Comparison of ENCODE assay signal across 8 cellular contexts in the genomic region with DNA sequence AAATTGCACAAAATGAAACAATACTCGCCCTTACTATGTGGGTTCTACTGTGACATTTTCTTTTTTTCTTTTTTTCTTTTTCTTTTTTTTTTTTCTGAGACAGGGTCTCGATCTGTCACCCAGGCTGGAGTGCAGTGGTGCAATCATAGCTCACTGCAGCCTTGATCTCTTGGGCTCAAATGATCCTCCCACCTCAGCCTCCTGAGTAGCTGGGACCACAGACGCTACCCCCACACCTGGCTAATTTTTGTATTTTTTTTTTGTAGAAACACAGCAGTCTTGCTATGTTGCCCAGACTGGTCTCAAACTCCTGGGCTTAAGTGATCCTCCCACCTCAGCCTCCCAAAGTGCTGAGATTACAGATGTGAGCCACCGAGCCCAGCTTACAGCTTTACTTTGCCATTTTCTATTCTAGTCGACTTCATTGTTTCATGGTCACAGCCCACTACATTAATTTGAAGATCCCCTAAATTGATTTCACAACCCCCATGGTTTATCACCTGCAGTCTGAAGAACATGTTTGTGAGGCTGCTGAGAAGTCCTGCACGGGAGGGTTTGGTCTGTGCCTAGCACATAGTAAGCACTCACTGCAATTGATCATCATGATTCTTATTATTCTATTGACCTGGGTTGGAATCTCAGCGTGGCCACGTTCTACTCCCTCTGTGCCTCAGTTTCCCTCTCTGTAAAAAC. TPM values are rescaled to one million over a fixed set of nuclear protein-coding genes. Genes with fewer than 3 reads are reported as not detected.
A peak's percentile ranks its signal among the peaks of the same experiment; 100 is the strongest.
DNase-seq lines count a peak whose midpoint lies in the region; ATAC-seq and TF ChIP-seq lines count a peak whose summit lies in the region.

No MANE protein-coding gene starts in this region.

- peaks cover 0 to 3% (median 0%) of the 10 kb centered on the region in 5 donors for H3K27me3 Mint-ChIP-seq in naive thymus-derived CD4-positive, alpha-beta T cell

- DNase-seq in AG04449 (ENCODE audit: low read depth, low spot score) (no peak), breast epithelium (ENCODE audit: low spot score in 2 of 2) (no peak), D341Med (ENCODE audit: low spot score) (no peak), DMS114 treated with DMSO at 0.1 percent for 48 hours (lab: John Stamatoyannopoulos, UW; ENCODE audit: unreplicated experiment) (no peak)
- DNase-seq in naive thymus-derived CD4-positive, alpha-beta T cell: peak in 1 of 9 donors; percentile 8
- DNase-seq in stimulated activated CD4-positive, alpha-beta T cell treated with anti-CD3 and anti-CD28 coated beads, Interleukin-1b, Interleukin-23, amount 100 ng/mL, for 48 hours: no peak

- H3K9me3 ChIP-seq in Loucy (ENCODE audit: insufficient read depth, low read depth, low read length): no peaks in the 10 kb centered on the region
- H3K9me3 ChIP-seq in breast epithelium: no peaks in the 10 kb centered on the region
- H3K9me3 ChIP-seq in naive thymus-derived CD4-positive, alpha-beta T cell (ENCODE audit: control insufficient read depth in 2 of 3, low read length in 3 of 3): no peaks in the 10 kb centered on the region

- peak overlapping the region; percentile 90 for H3K4me2 ChIP-seq in Loucy (ENCODE audit: low read depth, low read length, poor library complexity, severe bottlenecking)

- H4K20me1 ChIP-seq in Loucy (ENCODE audit: insufficient read depth, low read length, poor library complexity, severe bottlenecking): peaks cover 4% of the 10 kb centered on the region

- no peaks in the 10 kb centered on the region for H3K36me3 ChIP-seq in Loucy (ENCODE audit: insufficient read depth, low read length)
- no peaks in the 10 kb centered on the region for H3K36me3 ChIP-seq in breast epithelium
- peaks cover 0 to 14% (median 0%) of the 10 kb centered on the region in 3 experiments for H3K36me3 ChIP-seq in naive thymus-derived CD4-positive, alpha-beta T cell (ENCODE audit: control insufficient read depth in 2 of 3, insufficient read depth in 3 of 3, low read length in 3 of 3)

- no peaks in the 10 kb centered on the region for H3K9me2 ChIP-seq in Loucy (replicated peaks; ENCODE audit: low read depth, low read length)

- H3K4me3 ChIP-seq in AG04449 (ENCODE audit: low read depth, low read length) (peak overlapping the region; percentile 53; the same call in 1 of the 2 replicates), Loucy (ENCODE audit: low read length, poor library complexity, severe bottlenecking) (peak overlapping the region; percentile 82), breast epithelium (peak overlapping the region in 2 of 3 donors; percentile 51 to 72)
- H3K4me3 ChIP-seq in naive thymus-derived CD4-positive, alpha-beta T cell (ENCODE audit: low read length): peak overlapping the region; percentile 40

- peak overlapping the region; percentile 93 to 99 (median 97) for H3K27ac Mint-ChIP-seq in naive thymus-derived CD4-positive, alpha-beta T cell

- intact Hi-C loops in breast epithelium (cut with DNase I; ENCODE audit: low total_unique reads): no loop called here
- intact Hi-C loops in naive thymus-derived CD4-positive, alpha-beta T cell (cut with micrococcal nuclease): loop anchor here (2.0 to 5.0 kb wide), 3 partner anchors 59 to 970 kb away; a partner anchor contains a TSS

- H3F3A ChIP-seq in Loucy (ENCODE audit: low read depth): peaks cover 4% of the 10 kb centered on the region; the same call in 1 of the 2 replicates

- H2AFZ ChIP-seq in Loucy (ENCODE audit: low read length): no peak overlapping the region

- no peak for ATAC-seq in naive thymus-derived CD4-positive, alpha-beta T cell
- ATAC-seq in GM18909 (IDR thresholded peaks at IDR 0.05; ENCODE audit: poor library complexity, unreplicated experiment): no peak

- H3K79me2 ChIP-seq in Loucy (ENCODE audit: insufficient read depth, low read length): peaks cover 12% of the 10 kb centered on the region; the same call in 1 of the 2 replicates

- no peak for TF ChIP-seq CTCF in AG04449 (IDR thresholded peaks at IDR 0.05; ENCODE audit: insufficient read depth, low read length, missing control alignments)
- no peak for TF ChIP-seq CTCF in Loucy (conservative IDR thresholded peaks at IDR 0.05; ENCODE audit: low read length)
- TF ChIP-seq CTCF in breast epithelium (IDR thresholded peaks at IDR 0.05): no peak

- peaks cover 44 to 72% (median 63%) of the 10 kb centered on the region in 7 donors for H3K4me1 Mint-ChIP-seq in naive thymus-derived CD4-positive, alpha-beta T cell

- H3K9ac ChIP-seq in Loucy (ENCODE audit: low read depth, low read length, poor library complexity, severe bottlenecking): peak overlapping the region; percentile 4

- H3K27me3 ChIP-seq in Loucy (ENCODE audit: insufficient read depth, low read length, poor library complexity, severe bottlenecking): no peaks in the 10 kb centered on the region
- H3K27me3 ChIP-seq in breast epithelium: no peaks in the 10 kb centered on the region
- H3K27me3 ChIP-seq in naive thymus-derived CD4-positive, alpha-beta T cell (ENCODE audit: control insufficient read depth in 2 of 2, insufficient read depth in 2 of 2, low read length in 2 of 2): no peaks in the 10 kb centered on the region

- POLR2A ChIA-PET in AG04449 (lab: Yijun Ruan, JAX): interaction anchor here (0.7 to 1.9 kb wide), 4 partner anchors 10 to 28 kb away, joined by 3 to 14 read pairs (median 4); no protein-coding TSS in a partner anchor
- POLR2A ChIA-PET in naive thymus-derived CD4-positive, alpha-beta T cell (lab: Charles Lee): interaction anchor here (1.5 to 2.6 kb wide), 2 partner anchors 18 to 30 kb away, joined by 3 to 12 read pairs; no protein-coding TSS in a partner anchor

- H3K27ac ChIP-seq in breast epithelium: peak overlapping the region; percentile 86 to 95
- peak overlapping the region; percentile 97 for H3K27ac ChIP-seq in naive thymus-derived CD4-positive, alpha-beta T cell (ENCODE audit: low read depth, low read length)

- CTCF ChIA-PET in AG04449 (lab: Yijun Ruan, JAX): interaction anchor here (0.5 to 2.1 kb wide), 6 partner anchors 16 to 170 kb away, joined by 3 to 27 read pairs (median 4); no protein-coding TSS in a partner anchor
- CTCF ChIA-PET in naive thymus-derived CD4-positive, alpha-beta T cell (lab: Charles Lee): interaction anchor here (0.5 to 1.9 kb wide), 6 partner anchors 10 to 1230 kb away, joined by 3 to 17 read pairs (median 4); no protein-coding TSS in a partner anchor

- H3K4me1 ChIP-seq in Loucy (ENCODE audit: insufficient read depth, low read length, poor library complexity, severe bottlenecking): peaks cover 47% of the 10 kb centered on the region
- H3K4me1 ChIP-seq in breast epithelium: peaks cover 23 to 37% of the 10 kb centered on the region in 2 donors
- peaks cover 46 to 60% of the 10 kb centered on the region in 2 donors for H3K4me1 ChIP-seq in naive thymus-derived CD4-positive, alpha-beta T cell (ENCODE audit: control insufficient read depth in 2 of 2, insufficient read depth in 2 of 2, low read length in 2 of 2)

- H3K4me3 Mint-ChIP-seq in naive thymus-derived CD4-positive, alpha-beta T cell: peak overlapping the region; percentile 91 to 96 (median 94)

- peaks cover 0 to 63% (median 5%) of the 10 kb centered on the region in 5 donors for H3K36me3 Mint-ChIP-seq in naive thymus-derived CD4-positive, alpha-beta T cell

- TF ChIP-seq POLR2A in breast epithelium (IDR thresholded peaks at IDR 0.05): no peak

- no peaks in the 10 kb centered on the region for H3K9me3 Mint-ChIP-seq in naive thymus-derived CD4-positive, alpha-beta T cell

RNA-seq across cellular contexts. Expression of a gene that starts 3.8 kb away (rescaled TPM):
- 10 to 100 TPM in 2 of 3 donors, 1 to 10 TPM in 1; 4.3 to 37.6 (median 34.4) TPM for total RNA-seq in breast epithelium
- 100 to 1,000 TPM in 1 of 5 experiments, 10 to 100 TPM in 4; 10.2 to 107 (median 94.2) TPM for total RNA-seq in naive thymus-derived CD4-positive, alpha-beta T cell
- 1 to 10 TPM; 3.3 to 8.9 TPM for polyA plus RNA-seq in naive thymus-derived CD4-positive, alpha-beta T cell

RNA-seq across cellular contexts. Expression of a gene that starts 25.4 kb away (rescaled TPM):
- 10 to 100 TPM in 2 of 3 donors, not detected in 1; 15.7 to 18.1 TPM for total RNA-seq in breast epithelium
- total RNA-seq in naive thymus-derived CD4-positive, alpha-beta T cell: not detected
- polyA plus RNA-seq in naive thymus-derived CD4-positive, alpha-beta T cell: not detected

RNA-seq across cellular contexts. Expression of a gene that starts 53.3 kb away (rescaled TPM):
- total RNA-seq in breast epithelium: not detected
- not detected for total RNA-seq in naive thymus-derived CD4-positive, alpha-beta T cell
- polyA plus RNA-seq in naive thymus-derived CD4-positive, alpha-beta T cell: not detected

RNA-seq across cellular contexts. Expression of a gene that starts 56.6 kb away (rescaled TPM):
- 100 to 1,000 TPM in 1 of 3 donors, 10 to 100 TPM in 2; 17.1 to 102 (median 75.4) TPM for total RNA-seq in breast epithelium
- under 1 TPM in 1 of 5 experiments, not detected in 4; 0.42 TPM for total RNA-seq in naive thymus-derived CD4-positive, alpha-beta T cell
- polyA plus RNA-seq in naive thymus-derived CD4-positive, alpha-beta T cell: not detected
